ENCODE assay signal across 20 cellular contexts in genomic region chr4:122822466-122822865, GRCh38. TPM values are rescaled to one million over a fixed set of nuclear protein-coding genes. Genes with fewer than 3 reads are reported as not detected.
"Had no signal": no experiment of that assay in that cellular context is flagged by ENCODE, and none has a peak within 500 bp of the region (broad histone marks: within the 10 kb centered on the region; RNA-seq: fewer than 3 reads in every experiment).

No MANE protein-coding gene starts in this region.

- H3K4me2 ChIP-seq: SK-N-SH had no signal

- H3K9me3 ChIP-seq: MG63, SK-N-SH had no signal

- H3K4me3 ChIP-seq: MG63 had no signal

- H3K27me3 ChIP-seq: MG63 had no signal

- H3K9ac ChIP-seq: SK-N-SH had no signal

- DNase-seq: Karpas-422, KG1, MG63, NCI-H1092, NCI-H1105 treated with DMSO at 0.1 percent for 48 hours, NCI-H1417 treated with DMSO at 0.1 percent for 48 hours, NCI-H146, NCI-H1694 treated with DMSO at 0.1 percent for 48 hours, NCI-H1930, NCI-H2081, NCI-H2107, NCI-H2227 treated with DMSO at 0.1 percent for 48 hours, NCI-H524, NCI-H526 treated with DMSO at 0.1 percent for 48 hours, NCI-H774, SHP77, SK-N-SH, SW 1271 had no signal

- H3K27ac ChIP-seq: RWPE1 had no signal

RNA-seq across cellular contexts. Expression of gene FGF2, which starts 4.2 kb away (rescaled TPM):
- total RNA-seq: HT-29 had no signal
